In the genomic region with DNA sequence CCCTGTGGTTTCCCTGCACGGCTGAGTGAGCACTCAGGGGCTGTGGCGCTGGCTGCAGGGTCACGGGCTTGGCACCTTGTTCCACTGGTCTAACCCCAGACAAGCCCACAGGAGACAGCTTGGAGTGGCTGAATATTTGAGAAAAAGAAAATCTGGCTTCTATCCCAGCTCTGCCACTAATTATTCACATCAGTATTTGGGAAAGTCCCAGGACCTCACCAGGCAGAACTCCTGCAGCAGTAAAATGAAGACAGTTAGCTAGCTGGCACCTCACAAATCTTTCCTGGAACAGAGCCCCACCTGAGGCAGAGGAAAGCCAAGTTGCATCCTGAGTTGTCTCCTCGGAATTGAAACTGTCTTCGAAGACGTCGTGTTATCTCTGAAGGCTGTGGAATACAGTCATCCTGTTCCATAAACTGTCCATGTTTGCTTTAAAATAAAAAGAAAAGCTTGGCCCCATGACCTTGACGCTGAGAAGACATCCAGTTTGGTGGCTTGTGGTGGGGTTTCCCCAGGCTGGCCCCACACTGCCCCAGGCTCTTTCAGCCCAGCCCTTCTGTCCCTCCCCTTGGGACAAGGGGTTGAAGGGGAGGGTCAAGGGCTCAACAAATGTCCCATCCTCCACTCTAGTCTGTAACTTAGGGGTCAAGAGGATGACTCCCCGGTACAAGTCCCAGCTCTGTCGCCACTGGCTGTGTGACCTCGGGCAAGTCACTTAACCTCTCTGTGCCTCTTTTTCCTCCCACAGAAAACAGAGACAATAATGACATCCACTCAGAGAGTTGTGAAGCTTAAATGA, we compare ENCODE assay signal across 15 cellular contexts.
DNase-seq lines count a peak whose midpoint lies in the region; ATAC-seq and TF ChIP-seq lines count a peak whose summit lies in the region.
"Had no signal": no experiment of that assay in that cellular context is flagged by ENCODE, and none has a peak within 500 bp of the region (broad histone marks: within the 10 kb centered on the region; RNA-seq: fewer than 3 reads in every experiment).

No MANE protein-coding gene starts in this region.

- no peaks in the 10 kb centered on the region for H3K79me2 ChIP-seq in neural progenitor cell (ENCODE audit: low read depth)
- H3K79me2 ChIP-seq: parathyroid adenoma had no signal

- H3K4me2 ChIP-seq in neural progenitor cell: no peak overlapping the region

- H3F3A ChIP-seq in neural progenitor cell (ENCODE audit: low read depth): no peaks in the 10 kb centered on the region

- no peaks in the 10 kb centered on the region for H3K27me3 ChIP-seq in neural progenitor cell
- H3K27me3 ChIP-seq: cardiac muscle cell had no signal

- H3K27me3 Mint-ChIP-seq in stimulated activated naive CD8-positive, alpha-beta T cell treated with anti-CD3 and anti-CD28 coated beads, Interleukin-15, amount 100 ng/mL, for 72 hours: peaks cover 13% of the 10 kb centered on the region
- H3K27me3 Mint-ChIP-seq in neural progenitor cell (ENCODE audit: insufficient read depth, low read depth): no peaks in the 10 kb centered on the region

- H3K9me3 ChIP-seq in neural progenitor cell (ENCODE audit: low read depth): no peaks in the 10 kb centered on the region
- H3K9me3 ChIP-seq: left ventricle myocardium inferior had no signal

- no peak for DNase-seq in stimulated activated naive CD8-positive, alpha-beta T cell treated with anti-CD3 and anti-CD28 coated beads, Interleukin-15, Interleukin-2, amounts not matched to agents 100 U/mL and 50 U/mL, for 24 hours
- no peak for DNase-seq in stimulated activated naive CD8-positive, alpha-beta T cell treated with anti-CD3 and anti-CD28 coated beads, Interleukin-15, amount 100 ng/mL, for 72 hours
- DNase-seq in astrocyte of the hippocampus (ENCODE audit: low read depth, low spot score): peak; percentile 82
- DNase-seq in left colon: peak in 1 of 2 donors; percentile 21
- no peak for DNase-seq in neural progenitor cell (ENCODE audit: low spot score)
- DNase-seq in hepatic stellate cell (ENCODE audit: low spot score): no peak
- DNase-seq in NCI-H1930 (lab: John Stamatoyannopoulos, UW): no peak
- DNase-seq: activated T-cell treated with anti-CD3 and anti-CD28 coated beads, Interleukin-2, amount 50 U/mL, for 72 hours; left ventricle myocardium inferior; NCI-H510A treated with DMSO at 0.1 percent for 48 hours; SHP77 had no signal

- no peak overlapping the region for H3K27ac ChIP-seq in neural progenitor cell
- H3K27ac ChIP-seq: cardiac muscle cell, left ventricle myocardium inferior, parathyroid adenoma had no signal

- H3K36me3 Mint-ChIP-seq in neural progenitor cell: no peaks in the 10 kb centered on the region

- no peaks in the 10 kb centered on the region for H4K20me1 ChIP-seq in neural progenitor cell (ENCODE audit: low read depth)

- H3K4me3 ChIP-seq in neural progenitor cell: no peak overlapping the region
- H3K4me3 ChIP-seq: cardiac muscle cell, left ventricle myocardium inferior had no signal

- no peak overlapping the region for H2AFZ ChIP-seq in neural progenitor cell (replicated peaks)
- H2AFZ ChIP-seq: parathyroid adenoma had no signal

- peak overlapping the region in 1 of 2 donors; percentile 7 for H3K27ac Mint-ChIP-seq in stimulated activated naive CD8-positive, alpha-beta T cell treated with anti-CD3 and anti-CD28 coated beads, Interleukin-15, amount 100 ng/mL, for 72 hours
- H3K27ac Mint-ChIP-seq in neural progenitor cell: no peak overlapping the region
- H3K27ac Mint-ChIP-seq: activated T-cell treated with anti-CD3 and anti-CD28 coated beads, Interleukin-2, amount 50 U/mL, for 72 hours had no signal

- intact Hi-C loops in left colon (cut with DNase I, micrococcal nuclease): no loop called here

- H3K4me3 Mint-ChIP-seq in stimulated activated naive CD8-positive, alpha-beta T cell treated with anti-CD3 and anti-CD28 coated beads, Interleukin-15, amount 100 ng/mL, for 72 hours: no peak overlapping the region
- H3K4me3 Mint-ChIP-seq in neural progenitor cell: no peak overlapping the region
- H3K4me3 Mint-ChIP-seq: activated T-cell treated with anti-CD3 and anti-CD28 coated beads, Interleukin-2, amount 50 U/mL, for 72 hours had no signal

- H3K9me3 Mint-ChIP-seq in stimulated activated naive CD8-positive, alpha-beta T cell treated with anti-CD3 and anti-CD28 coated beads, Interleukin-15, amount 100 ng/mL, for 72 hours: no peaks in the 10 kb centered on the region
- peaks cover 2% of the 10 kb centered on the region for H3K9me3 Mint-ChIP-seq in neural progenitor cell
- H3K9me3 Mint-ChIP-seq: activated T-cell treated with anti-CD3 and anti-CD28 coated beads, Interleukin-2, amount 50 U/mL, for 72 hours had no signal

- no peak for TF ChIP-seq CTCF in neural progenitor cell (IDR thresholded peaks at IDR 0.05)

- H3K4me1 ChIP-seq in neural progenitor cell: peaks cover 6% of the 10 kb centered on the region
- H3K4me1 ChIP-seq: left ventricle myocardium inferior, parathyroid adenoma had no signal

- peak; percentile 24 for ATAC-seq in stimulated activated naive CD8-positive, alpha-beta T cell treated with anti-CD3 and anti-CD28 coated beads, Interleukin-15, Interleukin-2, amounts not matched to agents 100 U/mL and 50 U/mL, for 24 hours
- no peak for ATAC-seq in stimulated activated naive CD8-positive, alpha-beta T cell treated with anti-CD3 and anti-CD28 coated beads, Interleukin-15, amount 100 ng/mL, for 72 hours
- peak; percentile 33 for ATAC-seq in left colon
- no peak for ATAC-seq in GM21576 (IDR thresholded peaks at IDR 0.05; ENCODE audit: unreplicated experiment)
- ATAC-seq: activated CD4-positive, CD25-positive, alpha-beta regulatory T cell treated with anti-CD3 and anti-CD28 coated beads, Interleukin-2, amount 50 U/mL, for 24 hours; activated T-cell treated with anti-CD3 and anti-CD28 coated beads, Interleukin-2, amount 50 U/mL, for 72 hours had no signal

- no peak overlapping the region for H3K9ac ChIP-seq in neural progenitor cell
- H3K9ac ChIP-seq: parathyroid adenoma had no signal

- peaks cover 7% of the 10 kb centered on the region for H3K4me1 Mint-ChIP-seq in stimulated activated naive CD8-positive, alpha-beta T cell treated with anti-CD3 and anti-CD28 coated beads, Interleukin-15, amount 100 ng/mL, for 72 hours
- H3K4me1 Mint-ChIP-seq in neural progenitor cell: peaks cover 6% of the 10 kb centered on the region

- H3K36me3 ChIP-seq in neural progenitor cell: no peaks in the 10 kb centered on the region
- H3K36me3 ChIP-seq: cardiac muscle cell, left ventricle myocardium inferior had no signal

Comparison
In these comparisons a context has a peak if more than half of its experiments do, and no peak if none do; other contexts are left out.
1. ATAC-seq: peak in stimulated activated naive CD8-positive, alpha-beta T cell treated with anti-CD3 and anti-CD28 coated beads, Interleukin-15, Interleukin-2, amounts not matched to agents 100 U/mL and 50 U/mL, for 24 hours (single experiment) and left colon (single experiment); none in stimulated activated naive CD8-positive, alpha-beta T cell treated with anti-CD3 and anti-CD28 coated beads, Interleukin-15, amount 100 ng/mL, for 72 hours (single experiment) and GM21576 (single experiment).